ENCODE assay signal across 18 cellular contexts in genomic region chr16:50036426-50036825, GRCh38.
"Had no signal": no experiment of that assay in that cellular context is flagged by ENCODE, and none has a peak within 500 bp of the region (broad histone marks: within the 10 kb centered on the region; RNA-seq: fewer than 3 reads in every experiment).

No MANE protein-coding gene starts in this region.

- FAIRE-seq: astrocyte had no signal

- H3K4me1 ChIP-seq: breast epithelium, gastrocnemius medialis, left ventricle myocardium inferior had no signal

- H3K27ac ChIP-seq: breast epithelium, gastrocnemius medialis, left ventricle myocardium inferior, thyroid gland had no signal

- DNase-seq: activated CD4-positive, alpha-beta T cell treated with anti-CD3 and anti-CD28 coated beads, Interleukin-2, amount 50 U/mL, for 1 hour; activated CD8-positive, alpha-beta memory T cell treated with anti-CD3 and anti-CD28 coated beads for 24 hours; activated CD8-positive, alpha-beta memory T cell treated with anti-CD3 and anti-CD28 coated beads, Interleukin-2, amount 50 U/mL, for 48 hours; activated gamma-delta T cell treated with Interleukin-2 at 50 U/mL for 16 hours; activated T-cell treated with anti-CD3 and anti-CD28 coated beads, Interleukin-2, amount 50 U/mL, for 48 hours; adrenal gland; effector CD4-positive, alpha-beta T cell; gastrocnemius medialis; head of caudate nucleus; kidney; left ventricle myocardium inferior; stimulated activated CD4-positive, alpha-beta T cell treated with anti-CD3 and anti-CD28 coated beads, Interleukin-12 subunit alpha, Interleukin-12 subunit beta, amount 100 ng/mL, for 4 hours; stimulated activated CD4-positive, alpha-beta T cell treated with anti-CD3 and anti-CD28 coated beads, Interleukin-2, amount 100 ng/mL, for 24 hours; stimulated activated naive CD4-positive, alpha-beta T cell treated with Interleukin-2 at 50 U/mL for 16 hours; thyroid gland had no signal

- H3K9me3 ChIP-seq: adrenal gland, breast epithelium, gastrocnemius medialis, left ventricle myocardium inferior, thyroid gland had no signal

- H3K4me3 ChIP-seq: adrenal gland, breast epithelium, gastrocnemius medialis, left ventricle myocardium inferior, thyroid gland had no signal

- ATAC-seq: activated naive CD4-positive, alpha-beta T cell treated with anti-CD3 and anti-CD28 coated beads, Interleukin-2, amount 50 U/mL, for 72 hours; gastrocnemius medialis had no signal

- H3K27me3 ChIP-seq: adrenal gland, breast epithelium, gastrocnemius medialis, thyroid gland had no signal

- H3K36me3 ChIP-seq: breast epithelium had no signal
